In the genomic region with DNA sequence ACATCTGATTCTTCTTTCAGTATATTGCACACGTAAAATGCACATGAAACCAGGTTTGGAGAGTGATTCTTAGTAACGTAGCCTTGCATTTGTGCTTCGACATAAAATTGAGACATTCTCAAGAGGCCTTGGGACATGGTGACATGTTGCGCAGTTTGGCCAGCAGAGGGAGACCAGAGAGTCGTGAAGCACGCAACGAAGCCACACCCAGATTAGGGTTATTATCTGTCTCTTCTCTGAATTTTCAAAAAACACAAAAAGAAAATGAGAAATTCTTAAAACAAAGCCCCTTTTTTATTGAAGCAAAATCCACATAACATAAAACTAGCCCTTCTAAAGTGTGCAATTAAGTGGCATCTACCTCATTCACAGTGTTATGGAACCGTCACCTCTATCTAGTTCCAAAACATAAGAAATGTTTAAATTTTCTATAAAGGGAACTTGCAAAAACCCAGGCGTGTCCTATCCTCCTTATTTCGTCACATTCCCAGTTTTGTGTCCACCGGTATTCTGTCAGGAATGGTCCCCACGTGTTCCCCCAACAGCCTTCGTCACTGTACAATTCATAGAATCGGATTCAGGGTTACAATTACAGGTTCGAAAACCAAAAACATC, we compare ENCODE assay signal across 8 cellular contexts.
DNase-seq lines count a peak whose midpoint lies in the region; ATAC-seq and TF ChIP-seq lines count a peak whose summit lies in the region.

No MANE protein-coding gene starts in this region.

- H3K4me1 Mint-ChIP-seq in naive B cell, result peaks cover 49 to 83% (median 69%) of the 10 kb centered on the region in 3 donors
- peaks cover 46% of the 10 kb centered on the region for H3K4me1 Mint-ChIP-seq in stimulated activated effector memory CD8-positive, alpha-beta T cell treated with anti-CD3 and anti-CD28 coated beads, Interleukin-12 subunit alpha, Interleukin-12 subunit beta, amount 100 ng/mL, for 72 hours

- H3K9me3 ChIP-seq in OCI-LY3 (ENCODE audit: insufficient read depth, low read length), result 0 out of 2 replicates have a peak, but pooled peaks cover 4% of the 10 kb centered on the region

- peaks cover 62% of the 10 kb centered on the region for H3K4me1 ChIP-seq in OCI-LY3 (ENCODE audit: low read length)

- peak; percentile 86 for DNase-seq in ELR (ENCODE audit: low read depth)
- peak; percentile 69 for DNase-seq in activated T-cell treated with anti-CD3 and anti-CD28 coated beads, Interleukin-2, amount 50 U/mL, for 1 hour
- DNase-seq in naive B cell, result peak; percentile 60
- peak; percentile 50 to 77 for DNase-seq in stimulated activated effector memory CD8-positive, alpha-beta T cell treated with anti-CD3 and anti-CD28 coated beads, Interleukin-12 subunit alpha, Interleukin-12 subunit beta, amount 100 ng/mL, for 72 hours (ENCODE audit: low spot score in 2 of 2)

- peaks cover 9% of the 10 kb centered on the region for H3K36me3 ChIP-seq in OCI-LY3 (replicated peaks; ENCODE audit: low read depth, low read length)

- H2AFZ ChIP-seq in OCI-LY3 (ENCODE audit: low read depth, low read length), result peak overlapping the region; percentile 82

- H3K27me3 ChIP-seq in OCI-LY3 (ENCODE audit: low read depth, low read length), result no peaks in the 10 kb centered on the region

- no peaks in the 10 kb centered on the region for H3K79me2 ChIP-seq in OCI-LY3 (ENCODE audit: low read length)

- peaks cover 0 to 43% (median 10%) of the 10 kb centered on the region in 7 donors for H3K9me3 Mint-ChIP-seq in naive B cell
- no peaks in the 10 kb centered on the region for H3K9me3 Mint-ChIP-seq in stimulated activated effector memory CD8-positive, alpha-beta T cell treated with anti-CD3 and anti-CD28 coated beads, Interleukin-12 subunit alpha, Interleukin-12 subunit beta, amount 100 ng/mL, for 72 hours

- H3K4me3 Mint-ChIP-seq in naive B cell, result peak overlapping the region; percentile 34 to 88 (median 80)
- peak overlapping the region; percentile 68 for H3K4me3 Mint-ChIP-seq in stimulated activated effector memory CD8-positive, alpha-beta T cell treated with anti-CD3 and anti-CD28 coated beads, Interleukin-12 subunit alpha, Interleukin-12 subunit beta, amount 100 ng/mL, for 72 hours

- no peaks in the 10 kb centered on the region for H4K20me1 ChIP-seq in OCI-LY3 (ENCODE audit: insufficient read depth, low read length)

- ATAC-seq in HG03175 (IDR thresholded peaks at IDR 0.05; ENCODE audit: unreplicated experiment) (peak; percentile 76), esophagus mucosa (peak; percentile 38), naive B cell (ENCODE audit: low read depth in 2 of 2) (peak; percentile 70 to 72), HG03095 (IDR thresholded peaks at IDR 0.05; ENCODE audit: unreplicated experiment) (no peak)
- ATAC-seq in stimulated activated effector memory CD8-positive, alpha-beta T cell treated with anti-CD3 and anti-CD28 coated beads, Interleukin-12 subunit alpha, Interleukin-12 subunit beta, amount 100 ng/mL, for 72 hours, result peak; percentile 75

- no peaks in the 10 kb centered on the region for H3K27me3 Mint-ChIP-seq in naive B cell

- peak overlapping the region; percentile 95 for H3K27ac ChIP-seq in OCI-LY3 (ENCODE audit: low read length)

- H3K27ac Mint-ChIP-seq in naive B cell, result peak overlapping the region; percentile 81 to 98 (median 93)
- H3K27ac Mint-ChIP-seq in stimulated activated effector memory CD8-positive, alpha-beta T cell treated with anti-CD3 and anti-CD28 coated beads, Interleukin-12 subunit alpha, Interleukin-12 subunit beta, amount 100 ng/mL, for 72 hours, result peak overlapping the region; percentile 98

- H3K4me2 ChIP-seq in OCI-LY3 (ENCODE audit: low read length), result peak overlapping the region; percentile 68

- TF ChIP-seq CTCF in OCI-LY3 (IDR thresholded peaks at IDR 0.05; ENCODE audit: low read depth, low read length), result peak; percentile 85

- H3K4me3 ChIP-seq in OCI-LY3 (ENCODE audit: low read length), result peak overlapping the region; percentile 63

- peaks cover 0 to 4% of the 10 kb centered on the region in 2 donors for H3K36me3 Mint-ChIP-seq in naive B cell
- peaks cover 22% of the 10 kb centered on the region for H3K36me3 Mint-ChIP-seq in stimulated activated effector memory CD8-positive, alpha-beta T cell treated with anti-CD3 and anti-CD28 coated beads, Interleukin-12 subunit alpha, Interleukin-12 subunit beta, amount 100 ng/mL, for 72 hours

- peak overlapping the region; percentile 82 for H3K9ac ChIP-seq in OCI-LY3 (ENCODE audit: low read length)
